12 cellular contexts compared by ENCODE assay signal in the genomic region with DNA sequence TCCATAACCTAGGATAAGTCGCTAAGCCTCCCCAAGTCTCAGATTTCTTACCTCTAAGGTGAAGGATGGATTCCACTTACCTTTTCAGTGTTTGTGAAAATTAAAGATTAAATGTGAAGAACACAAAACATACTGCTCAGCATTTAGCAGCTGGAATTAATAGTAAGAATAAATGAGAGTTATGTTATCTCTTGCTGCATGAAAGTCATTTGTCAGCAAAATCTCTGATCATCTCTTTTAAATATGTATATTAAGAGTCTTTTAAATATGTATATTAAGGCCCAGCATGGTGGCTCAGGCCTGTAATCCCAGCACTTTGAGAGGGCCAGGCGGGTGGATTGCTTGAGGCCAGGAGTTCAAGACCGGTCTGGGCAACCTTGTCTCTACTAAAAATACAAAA.
"Had no signal": no experiment of that assay in that cellular context is flagged by ENCODE, and none has a peak within 500 bp of the region (broad histone marks: within the 10 kb centered on the region; RNA-seq: fewer than 3 reads in every experiment).

No MANE protein-coding gene starts in this region.

- H3K27me3 ChIP-seq: brain microvascular endothelial cell had no signal

- H3K9me3 ChIP-seq: neutrophil, thoracic aorta had no signal

- H3K36me3 Mint-ChIP-seq: activated naive CD8-positive, alpha-beta T cell; naive thymus-derived CD8-positive, alpha-beta T cell had no signal

- ATAC-seq: left lobe of liver had no signal

- H3K27ac Mint-ChIP-seq: activated B cell treated with CpG ODN at 0.5 μM for 24 hours; activated CD8-positive, alpha-beta T cell treated with anti-CD3 and anti-CD28 coated beads, Interleukin-2, amount 10 ng/mL, durations not matched to agents 7 days and 5 days; activated naive CD8-positive, alpha-beta T cell had no signal

- H3K36me3 ChIP-seq: brain microvascular endothelial cell, neutrophil had no signal

- H3K27ac ChIP-seq: brain microvascular endothelial cell, neutrophil had no signal

- H3K4me3 Mint-ChIP-seq: activated B cell treated with CpG ODN at 0.5 μM for 24 hours had no signal

- DNase-seq: activated B cell treated with CpG ODN at 0.5 μM for 24 hours; activated CD8-positive, alpha-beta memory T cell treated with anti-CD3 and anti-CD28 coated beads, Interleukin-2, amount 50 U/mL, for 4 hours; activated gamma-delta T cell treated with Interleukin-2 at 50 U/mL for 16 hours; activated T-cell treated with anti-CD3 and anti-CD28 coated beads, Interleukin-2, amount 50 U/mL, for 48 hours; foreskin melanocyte had no signal
